Comparison of ENCODE assay signal across 13 cellular contexts in the genomic region with DNA sequence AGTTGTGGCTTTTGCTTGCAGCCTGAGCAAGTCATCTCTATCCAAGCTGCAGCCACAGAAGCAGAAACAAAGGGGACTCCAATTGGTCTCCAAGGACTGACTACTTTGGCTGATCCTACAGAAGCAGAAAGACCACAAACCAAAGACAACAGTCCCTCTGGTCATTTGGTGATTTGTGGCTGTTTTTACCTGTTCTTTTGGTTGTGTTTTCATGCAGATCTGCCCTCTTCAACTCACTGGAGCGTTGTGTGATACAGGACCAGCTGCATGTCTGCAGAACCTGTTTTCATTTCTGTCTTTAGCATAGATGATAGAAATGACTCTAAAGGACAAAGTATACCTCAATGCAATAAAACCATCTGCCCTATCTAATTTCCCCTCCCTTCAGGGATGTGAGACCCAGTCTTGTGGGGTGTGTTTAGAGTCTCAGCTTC. TPM values are rescaled to one million over a fixed set of nuclear protein-coding genes. Genes with fewer than 3 reads are reported as not detected.
A peak's percentile ranks its signal among the peaks of the same experiment; 100 is the strongest.
DNase-seq lines count a peak whose midpoint lies in the region; ATAC-seq, FAIRE-seq and TF ChIP-seq lines count a peak whose summit lies in the region.
"Had no signal": no experiment of that assay in that cellular context is flagged by ENCODE, and none has a peak within 500 bp of the region (broad histone marks: within the 10 kb centered on the region; RNA-seq: fewer than 3 reads in every experiment).

No MANE protein-coding gene starts in this region.

- no peak overlapping the region for H3K27ac ChIP-seq in small intestine (ENCODE audit: low read depth in 1 of 2, low read length in 1 of 2)
- H3K27ac ChIP-seq in SJCRH30 = no peak overlapping the region
- H3K27ac ChIP-seq: cardiac muscle cell, tibial artery had no signal

- no peak for TF ChIP-seq POLR2A in erythroblast (IDR thresholded peaks at IDR 0.05; ENCODE audit: low read length)

- H3K27me3 ChIP-seq in small intestine (ENCODE audit: control insufficient read depth in 2 of 2, insufficient read depth in 2 of 2, low read length in 2 of 2) (no peaks in the 10 kb centered on the region), SJCRH30 (no peaks in the 10 kb centered on the region)
- H3K27me3 ChIP-seq: cardiac muscle cell, tibial artery had no signal

- H3K36me3 ChIP-seq in small intestine (ENCODE audit: control insufficient read depth in 2 of 2, insufficient read depth in 2 of 2, low read length in 2 of 2) (no peaks in the 10 kb centered on the region), SJCRH30 (no peaks in the 10 kb centered on the region)
- H3K36me3 ChIP-seq: cardiac muscle cell, tibial artery had no signal

- no peaks in the 10 kb centered on the region for H3K9me3 ChIP-seq in small intestine (ENCODE audit: control insufficient read depth, low read depth)
- H3K9me3 ChIP-seq in SJCRH30 (replicated peaks) = no peaks in the 10 kb centered on the region
- H3K9me3 ChIP-seq: tibial artery had no signal

- no peak for FAIRE-seq in small intestine (lab: Jason Lieb, UNC)

- DNase-seq in small intestine (peak; percentile 74), erythroblast (lab: John Stamatoyannopoulos, UW) (no peak), D341Med (ENCODE audit: low spot score) (no peak), SJCRH30 (no peak), occipital lobe (lab: John Stamatoyannopoulos, UW) (no peak)
- DNase-seq: activated CD8-positive, alpha-beta memory T cell treated with anti-CD3 and anti-CD28 coated beads, Interleukin-2, amount 50 U/mL, for 4 hours; foreskin melanocyte; SW 1271; tibial artery had no signal

- H3K4me1 ChIP-seq in small intestine (ENCODE audit: control insufficient read depth in 2 of 2, insufficient read depth in 1 of 2, low read depth in 1 of 2, low read length in 1 of 2) = no peaks in the 10 kb centered on the region
- H3K4me1 ChIP-seq in SJCRH30 = no peaks in the 10 kb centered on the region
- H3K4me1 ChIP-seq: tibial artery had no signal

- ATAC-seq in GM18909 (IDR thresholded peaks at IDR 0.05; ENCODE audit: poor library complexity, unreplicated experiment) = peak; percentile 78
- ATAC-seq in GM21619 (IDR thresholded peaks at IDR 0.05; ENCODE audit: unreplicated experiment) = peak; percentile 68
- peak; percentile 73 for ATAC-seq in HG03175 (IDR thresholded peaks at IDR 0.05; ENCODE audit: unreplicated experiment)

- WGBS in small intestine, 3 donors = 14 to 52% (median 16%) methylated on average over 1 of the region's 1 CpG

- H3K4me3 ChIP-seq in small intestine (ENCODE audit: low read depth in 1 of 2, low read length in 2 of 2) (no peak overlapping the region), SJCRH30 (no peak overlapping the region)
- H3K4me3 ChIP-seq: cardiac muscle cell, tibial artery had no signal

RNA-seq across cellular contexts. Expression of a gene that starts 48.8 kb away (rescaled TPM):
- 1 to 10 TPM in 1 of 3 donors, not detected in 2; 1.6 TPM for polyA plus RNA-seq in small intestine
- not detected in 2 replicates for total RNA-seq in SJCRH30 (2014; rRNA removed; shearing (Covaris generic))
- 7.0 TPM for total RNA-seq in occipital lobe
- total RNA-seq: cardiac muscle cell had no signal
- polyA plus RNA-seq: cardiac muscle cell had no signal
